In genomic region chr2:37873749-37874330, GRCh38 we compare ENCODE assay signal across 1 cellular context.
TF ChIP-seq lines count a peak whose summit lies in the region.

No MANE protein-coding gene starts in this region.

TF ChIP-seq in GM12878, 131 proteins besides CTCF, POLR2A, EP300 and RAD21 (continued from another document):
- TF ChIP-seq, protein P1, sequence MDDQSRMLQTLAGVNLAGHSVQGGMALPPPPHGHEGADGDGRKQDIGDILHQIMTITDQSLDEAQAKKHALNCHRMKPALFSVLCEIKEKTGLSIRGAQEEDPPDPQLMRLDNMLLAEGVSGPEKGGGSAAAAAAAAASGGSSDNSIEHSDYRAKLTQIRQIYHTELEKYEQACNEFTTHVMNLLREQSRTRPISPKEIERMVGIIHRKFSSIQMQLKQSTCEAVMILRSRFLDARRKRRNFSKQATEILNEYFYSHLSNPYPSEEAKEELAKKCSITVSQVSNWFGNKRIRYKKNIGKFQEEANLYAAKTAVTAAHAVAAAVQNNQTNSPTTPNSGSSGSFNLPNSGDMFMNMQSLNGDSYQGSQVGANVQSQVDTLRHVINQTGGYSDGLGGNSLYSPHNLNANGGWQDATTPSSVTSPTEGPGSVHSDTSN (IDR thresholded peaks at IDR 0.05; ENCODE audit: insufficient replicate concordance, low read depth, low read length), result no peak
- TF ChIP-seq ZNF622 (IDR thresholded peaks at IDR 0.05), result no peak
- TF ChIP-seq HDAC6 (IDR thresholded peaks at IDR 0.05; ENCODE audit: unreplicated experiment), result no peak
- no peak for TF ChIP-seq ASH2L (IDR thresholded peaks at IDR 0.05; ENCODE audit: borderline replicate concordance, low read depth)
- no peak for TF ChIP-seq MYC (IDR thresholded peaks at IDR 0.05; ENCODE audit: insufficient read depth, insufficient read length, insufficient replicate concordance, low read length, severe bottlenecking)
- TF ChIP-seq MLLT1 (IDR thresholded peaks at IDR 0.05), result no peak
- no peak for TF ChIP-seq SPI1 (IDR thresholded peaks at IDR 0.05; ENCODE audit: borderline replicate concordance, insufficient read depth, low read depth, low read length)
- TF ChIP-seq BHLHE40 (IDR thresholded peaks at IDR 0.05; ENCODE audit: borderline replicate concordance in 1 of 2, low read depth in 2 of 2, low read length in 1 of 2), result no peak
- TF ChIP-seq ZBTB11 (CRISPR knock-in tag; IDR thresholded peaks at IDR 0.05), result no peak
- TF ChIP-seq, protein P2, sequence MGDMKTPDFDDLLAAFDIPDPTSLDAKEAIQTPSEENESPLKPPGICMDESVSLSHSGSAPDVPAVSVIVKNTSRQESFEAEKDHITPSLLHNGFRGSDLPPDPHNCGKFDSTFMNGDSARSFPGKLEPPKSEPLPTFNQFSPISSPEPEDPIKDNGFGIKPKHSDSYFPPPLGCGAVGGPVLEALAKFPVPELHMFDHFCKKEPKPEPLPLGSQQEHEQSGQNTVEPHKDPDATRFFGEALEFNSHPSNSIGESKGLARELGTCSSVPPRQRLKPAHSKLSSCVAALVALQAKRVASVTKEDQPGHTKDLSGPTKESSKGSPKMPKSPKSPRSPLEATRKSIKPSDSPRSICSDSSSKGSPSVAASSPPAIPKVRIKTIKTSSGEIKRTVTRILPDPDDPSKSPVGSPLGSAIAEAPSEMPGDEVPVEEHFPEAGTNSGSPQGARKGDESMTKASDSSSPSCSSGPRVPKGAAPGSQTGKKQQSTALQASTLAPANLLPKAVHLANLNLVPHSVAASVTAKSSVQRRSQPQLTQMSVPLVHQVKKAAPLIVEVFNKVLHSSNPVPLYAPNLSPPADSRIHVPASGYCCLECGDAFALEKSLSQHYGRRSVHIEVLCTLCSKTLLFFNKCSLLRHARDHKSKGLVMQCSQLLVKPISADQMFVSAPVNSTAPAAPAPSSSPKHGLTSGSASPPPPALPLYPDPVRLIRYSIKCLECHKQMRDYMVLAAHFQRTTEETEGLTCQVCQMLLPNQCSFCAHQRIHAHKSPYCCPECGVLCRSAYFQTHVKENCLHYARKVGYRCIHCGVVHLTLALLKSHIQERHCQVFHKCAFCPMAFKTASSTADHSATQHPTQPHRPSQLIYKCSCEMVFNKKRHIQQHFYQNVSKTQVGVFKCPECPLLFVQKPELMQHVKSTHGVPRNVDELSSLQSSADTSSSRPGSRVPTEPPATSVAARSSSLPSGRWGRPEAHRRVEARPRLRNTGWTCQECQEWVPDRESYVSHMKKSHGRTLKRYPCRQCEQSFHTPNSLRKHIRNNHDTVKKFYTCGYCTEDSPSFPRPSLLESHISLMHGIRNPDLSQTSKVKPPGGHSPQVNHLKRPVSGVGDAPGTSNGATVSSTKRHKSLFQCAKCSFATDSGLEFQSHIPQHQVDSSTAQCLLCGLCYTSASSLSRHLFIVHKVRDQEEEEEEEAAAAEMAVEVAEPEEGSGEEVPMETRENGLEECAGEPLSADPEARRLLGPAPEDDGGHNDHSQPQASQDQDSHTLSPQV (IDR thresholded peaks at IDR 0.05), result no peak
- TF ChIP-seq JUNB (IDR thresholded peaks at IDR 0.05), result no peak
